ENCODE assay signal across 17 cellular contexts in genomic region chr6:160679402-160679769, GRCh38. TPM values are rescaled to one million over a fixed set of nuclear protein-coding genes. Genes with fewer than 3 reads are reported as not detected.
A peak's percentile ranks its signal among the peaks of the same experiment; 100 is the strongest.
DNase-seq lines count a peak whose midpoint lies in the region; ATAC-seq, FAIRE-seq and TF ChIP-seq lines count a peak whose summit lies in the region.
"Had no signal": no experiment of that assay in that cellular context is flagged by ENCODE, and none has a peak within 500 bp of the region (broad histone marks: within the 10 kb centered on the region; RNA-seq: fewer than 3 reads in every experiment).

No MANE protein-coding gene starts in this region.

- H3K9ac ChIP-seq in H1 (replicated peaks in 1 of 4; ENCODE audit: extremely low read depth in 1 of 4, low read depth in 3 of 4, low read length in 3 of 4), result no peak overlapping the region

- no peaks in the 10 kb centered on the region for H3K36me3 ChIP-seq in cardiac muscle cell
- no peaks in the 10 kb centered on the region for H3K36me3 ChIP-seq in H1 (ENCODE audit: control insufficient read depth in 2 of 4, insufficient read depth in 4 of 4, low read length in 3 of 4)
- no peaks in the 10 kb centered on the region for H3K36me3 ChIP-seq in left lung
- no peaks in the 10 kb centered on the region for H3K36me3 ChIP-seq in thyroid gland
- H3K36me3 ChIP-seq: right atrium auricular region had no signal

- H3K9me3 Mint-ChIP-seq in activated T-helper 1 cell treated with anti-CD3 and anti-CD28 coated beads, Interleukin-12 subunit alpha, Interleukin-12 subunit beta, Interleukin-2, Interleukin-4 antibody, amounts not matched to agents 30 ng/mL and 10 ng/mL and 1 ng/mL, durations not matched to agents 14 hours and 24 hours and 36 hours, result no peaks in the 10 kb centered on the region
- H3K9me3 Mint-ChIP-seq: activated T-cell treated with anti-CD3 and anti-CD28 coated beads, Interleukin-2, amount 50 U/mL, for 4 hours had no signal

- no peak overlapping the region for H4K5ac ChIP-seq in H1 (ENCODE audit: insufficient read length, low read depth, low read length)

- H3K4me3 ChIP-seq in cardiac muscle cell, result peak overlapping the region; percentile 19
- peak overlapping the region in 1 of 4 experiments; percentile 44; a peak in 2 of 8 replicates for H3K4me3 ChIP-seq in H1 (ENCODE audit: extremely low read depth in 1 of 4, insufficient read depth in 2 of 4, low read depth in 3 of 4, low read length in 4 of 4)
- H3K4me3 ChIP-seq in left lung, result no peak overlapping the region
- H3K4me3 ChIP-seq in thyroid gland (replicated peaks in 1 of 3), result no peak overlapping the region
- H3K4me3 ChIP-seq: lung, right atrium auricular region had no signal

- no peak overlapping the region for H3K18ac ChIP-seq in H1 (ENCODE audit: extremely low read depth, low read length)

- no peak overlapping the region for H2AK5ac ChIP-seq in H1 (ENCODE audit: low read depth, low read length)

- intact Hi-C loops in Right ventricle myocardium superior (cut with DNase I) (no loop called here), left lung (cut with DNase I) (no loop called here), thyroid gland (cut with DNase I) (no loop called here)
- intact Hi-C loops in activated T-helper 1 cell treated with anti-CD3 and anti-CD28 coated beads, Interleukin-12 subunit alpha, Interleukin-12 subunit beta, Interleukin-2, Interleukin-4 antibody, amounts not matched to agents 30 ng/mL and 10 ng/mL and 1 ng/mL, durations not matched to agents 14 hours and 24 hours and 36 hours (cut with micrococcal nuclease), result no loop called here

- no peak for FAIRE-seq in H1 (lab: Jason Lieb, UNC)

- H3K23ac ChIP-seq in H1 (ENCODE audit: insufficient read length), result no peak overlapping the region

- H3K14ac ChIP-seq in H1 (ENCODE audit: insufficient read length), result no peak overlapping the region

- no peaks in the 10 kb centered on the region for H3K36me3 Mint-ChIP-seq in activated T-helper 1 cell treated with anti-CD3 and anti-CD28 coated beads, Interleukin-12 subunit alpha, Interleukin-12 subunit beta, Interleukin-2, Interleukin-4 antibody, amounts not matched to agents 30 ng/mL and 10 ng/mL and 1 ng/mL, durations not matched to agents 14 hours and 24 hours and 36 hours (ENCODE audit: low read depth)

- H3K9me3 ChIP-seq in cardiac muscle cell (ENCODE audit: low read depth) (no peaks in the 10 kb centered on the region), H1 (ENCODE audit: insufficient read depth in 2 of 2, low read depth in 1 of 2, low read length in 1 of 2) (peaks cover 0 to 9% of the 10 kb centered on the region in 2 experiments; a peak in 1 of 4 replicates), left lung (peaks cover 0 to 3% of the 10 kb centered on the region in 2 donors), thyroid gland (no peaks in the 10 kb centered on the region)
- H3K9me3 ChIP-seq: right atrium auricular region had no signal

- 77% methylated on average over 14 of the region's 14 CpGs; no CpG with 5 or more reads in 1 of the 2 experiments for WGBS in H1 (ENCODE audit: extremely low coverage in 1 of 2, insufficient coverage in 1 of 2, insufficient read length in 1 of 2, insufficient replicate concordance in 2 of 2, low coverage in 1 of 2, low lambda C conversion rate in 2 of 2, missing lambda C conversion rate in 1 of 2), 2 experiments
- 3 to 6% methylated on average over 13 of the region's 14 CpGs for WGBS in thyroid gland, 2 donors

- H3K4me3 Mint-ChIP-seq in activated T-helper 1 cell treated with anti-CD3 and anti-CD28 coated beads, Interleukin-12 subunit alpha, Interleukin-12 subunit beta, Interleukin-2, Interleukin-4 antibody, amounts not matched to agents 30 ng/mL and 10 ng/mL and 1 ng/mL, durations not matched to agents 14 hours and 24 hours and 36 hours, result no peak overlapping the region
- H3K4me3 Mint-ChIP-seq: activated B cell treated with CpG ODN at 0.5 μM for 24 hours; activated T-cell treated with anti-CD3 and anti-CD28 coated beads, Interleukin-2, amount 50 U/mL, for 4 hours had no signal

- H3K79me1 ChIP-seq in H1 (ENCODE audit: low read depth, low read length), result no peaks in the 10 kb centered on the region

- H3K23me2 ChIP-seq in H1 (ENCODE audit: low read depth, low read length), result no peaks in the 10 kb centered on the region

- H4K20me1 ChIP-seq in H1 (replicated peaks in 1 of 2; ENCODE audit: control insufficient read depth in 1 of 2, insufficient read depth in 2 of 2, low read length in 2 of 2), result no peaks in the 10 kb centered on the region

- H4K8ac ChIP-seq in H1 (ENCODE audit: extremely low read depth, insufficient read depth, low read length), result no peak overlapping the region

- TF ChIP-seq CTCF in cardiac muscle cell (IDR thresholded peaks at IDR 0.05; ENCODE audit: low read depth, low read length), result peak; percentile 2
- TF ChIP-seq CTCF in H1 (IDR thresholded peaks at IDR 0.05; ENCODE audit: control extremely low read depth in 1 of 3, insufficient read depth in 1 of 3, low read depth in 1 of 3, low read length in 3 of 3), result peak; percentile 37 to 67 (median 43)
- TF ChIP-seq CTCF in left lung (IDR thresholded peaks at IDR 0.05), result no peak
- peak in 2 of 6 experiments; percentile 29 to 44 for TF ChIP-seq CTCF in thyroid gland (IDR thresholded peaks at IDR 0.05)

- CTCF ChIA-PET in H1 (lab: Charles Lee; ENCODE audit: partially characterized antibody), result no interaction called here

- peak; percentile 45 to 52 for TF ChIP-seq RAD21 in H1 (IDR thresholded peaks at IDR 0.05 in 1 of 2, conservative IDR thresholded peaks at IDR 0.05 in 1 of 2; ENCODE audit: low read depth in 2 of 2, low read length in 2 of 2)

- peaks cover 6% of the 10 kb centered on the region for H3K27me3 Mint-ChIP-seq in activated T-helper 1 cell treated with anti-CD3 and anti-CD28 coated beads, Interleukin-12 subunit alpha, Interleukin-12 subunit beta, Interleukin-2, Interleukin-4 antibody, amounts not matched to agents 30 ng/mL and 10 ng/mL and 1 ng/mL, durations not matched to agents 14 hours and 24 hours and 36 hours (ENCODE audit: insufficient read depth)
- H3K27me3 Mint-ChIP-seq: activated B cell treated with CpG ODN at 0.5 μM for 24 hours had no signal

- no peak overlapping the region for H2BK15ac ChIP-seq in H1 (ENCODE audit: low read length)

- no peaks in the 10 kb centered on the region for H3K4me1 Mint-ChIP-seq in activated T-helper 1 cell treated with anti-CD3 and anti-CD28 coated beads, Interleukin-12 subunit alpha, Interleukin-12 subunit beta, Interleukin-2, Interleukin-4 antibody, amounts not matched to agents 30 ng/mL and 10 ng/mL and 1 ng/mL, durations not matched to agents 14 hours and 24 hours and 36 hours (ENCODE audit: low read depth)
- H3K4me1 Mint-ChIP-seq: activated B cell treated with CpG ODN at 0.5 μM for 24 hours had no signal

- H2BK20ac ChIP-seq in H1 (ENCODE audit: low read length), result no peak overlapping the region

- no peak overlapping the region for H2BK120ac ChIP-seq in H1 (replicated peaks; ENCODE audit: low read depth, low read length)

- POLR2A ChIA-PET in H1 (lab: Charles Lee; ENCODE audit: partially characterized antibody), result no interaction called here

- H3K56ac ChIP-seq in H1 (replicated peaks; ENCODE audit: insufficient read length, low read depth, low read length), result no peak overlapping the region

- H3K4me2 ChIP-seq in H1 (ENCODE audit: insufficient read depth in 1 of 2, low read depth in 2 of 2, low read length in 2 of 2), result peak overlapping the region in 1 of 2 experiments; percentile 78; a peak in 2 of 4 replicates

- H3K4ac ChIP-seq in H1 (replicated peaks; ENCODE audit: insufficient read length, low read depth, low read length), result no peak overlapping the region

- H2BK5ac ChIP-seq in H1 (ENCODE audit: low read depth, low read length), result no peak overlapping the region

- H3K4me1 ChIP-seq in cardiac muscle cell (ENCODE audit: low read depth) (no peaks in the 10 kb centered on the region), H1 (replicated peaks in 1 of 4; ENCODE audit: control insufficient read depth in 3 of 4, insufficient read depth in 4 of 4, low read length in 3 of 4) (no peaks in the 10 kb centered on the region), left lung (no peaks in the 10 kb centered on the region), thyroid gland (no peaks in the 10 kb centered on the region)

- no peak for TF ChIP-seq POLR2A in H1 (IDR thresholded peaks at IDR 0.05; ENCODE audit: control extremely low read depth in 1 of 2, low read depth in 2 of 2, low read length in 2 of 2)
- TF ChIP-seq POLR2A in thyroid gland (IDR thresholded peaks at IDR 0.05), result no peak

- H3K27ac ChIP-seq in cardiac muscle cell (no peak overlapping the region), H1 (ENCODE audit: low read depth, low read length) (no peak overlapping the region), left lung (no peak overlapping the region), thyroid gland (no peak overlapping the region)
- H3K27ac ChIP-seq: right atrium auricular region had no signal

- peak in 1 of 2 donors; percentile 8 for DNase-seq in cardiac muscle cell (ENCODE audit: low read depth in 1 of 2, low spot score in 1 of 2)
- DNase-seq in Right ventricle myocardium superior, result no peak
- DNase-seq in H1 (ENCODE audit: low read depth in 1 of 2, low spot score in 2 of 2), result peak; percentile 25 to 79
- no peak for DNase-seq in left lung
- peak; percentile 9 to 34 for DNase-seq in thyroid gland
- no peak for DNase-seq in NCI-H510A (lab: John Stamatoyannopoulos, UW)
- no peak for DNase-seq in activated T-helper 1 cell treated with anti-CD3 and anti-CD28 coated beads, Interleukin-12 subunit alpha, Interleukin-12 subunit beta, Interleukin-2, Interleukin-4 antibody, amounts not matched to agents 30 ng/mL and 10 ng/mL and 1 ng/mL, durations not matched to agents 14 hours and 24 hours and 36 hours (ENCODE audit: low spot score)
- DNase-seq: activated B cell treated with CpG ODN at 0.5 μM for 24 hours; activated T-cell treated with anti-CD3 and anti-CD28 coated beads, Interleukin-2, amount 50 U/mL, for 4 hours; DND-41; SHP77 treated with DMSO at 0.1 percent for 48 hours had no signal

- no peak overlapping the region for H3K27ac Mint-ChIP-seq in activated T-helper 1 cell treated with anti-CD3 and anti-CD28 coated beads, Interleukin-12 subunit alpha, Interleukin-12 subunit beta, Interleukin-2, Interleukin-4 antibody, amounts not matched to agents 30 ng/mL and 10 ng/mL and 1 ng/mL, durations not matched to agents 14 hours and 24 hours and 36 hours
- H3K27ac Mint-ChIP-seq: activated B cell treated with CpG ODN at 0.5 μM for 24 hours had no signal

- no peak for TF ChIP-seq EP300 in H1 (IDR thresholded peaks at IDR 0.05; ENCODE audit: borderline replicate concordance in 1 of 2, low read depth in 2 of 2, low read length in 2 of 2)

- H2BK12ac ChIP-seq in H1 (ENCODE audit: low read depth, low read length), result no peak overlapping the region

- no peak for ATAC-seq in Right ventricle myocardium superior (ENCODE audit: poor library complexity)
- ATAC-seq in left lung, result peak; percentile 76
- no peak for ATAC-seq in GM19395 (IDR thresholded peaks at IDR 0.05; ENCODE audit: unreplicated experiment)
- ATAC-seq: activated T-cell treated with anti-CD3 and anti-CD28 coated beads, Interleukin-2, amount 50 U/mL, for 4 hours had no signal

- peaks cover 20% of the 10 kb centered on the region for H3K27me3 ChIP-seq in cardiac muscle cell
- H3K27me3 ChIP-seq in H1 (replicated peaks in 1 of 4; ENCODE audit: control insufficient read depth in 3 of 4, extremely low read depth in 1 of 4, insufficient read depth in 3 of 4, low read length in 3 of 4), result no peaks in the 10 kb centered on the region
- H3K27me3 ChIP-seq in left lung, result peaks cover 0 to 13% of the 10 kb centered on the region in 2 donors
- no peaks in the 10 kb centered on the region for H3K27me3 ChIP-seq in thyroid gland
- H3K27me3 ChIP-seq: right atrium auricular region had no signal

- H2AFZ ChIP-seq in H1 (ENCODE audit: low read length), result no peak overlapping the region

- no peak overlapping the region for H4K91ac ChIP-seq in H1 (replicated peaks; ENCODE audit: insufficient read length, low read length)

- no peaks in the 10 kb centered on the region for H3K79me2 ChIP-seq in H1 (ENCODE audit: control insufficient read depth in 1 of 2, insufficient read depth in 2 of 2, low read length in 2 of 2)

RNA-seq across cellular contexts. Expression of gene LPA, which starts 15.3 kb away (rescaled TPM):
- total RNA-seq in cardiac muscle cell (0.15 TPM in 1 of 2 replicates, not detected in the other), Right ventricle myocardium superior (not detected), left lung (not detected), thyroid gland (1 to 10 TPM in 1 of 4 donors, under 1 TPM in 1, not detected in 2; 0.45 to 1.4 TPM)
- polyA plus RNA-seq in cardiac muscle cell (not detected in 2 replicates), H1 (2011; rRNA removed) (0.08 TPM in 1 of 2 replicates, not detected in the other)
- total RNA-seq in H1 (2021; fragmentation: NEBNext Ultra II Directional; extraction: Animal tissue kit (Norgen Biotek cat#: 25700)), result 0.19 and 0.39 TPM in 2 replicates
- not detected for polyA plus RNA-seq in H1 (2011; cell fraction: cytosol; rRNA removed)
- 0.43 TPM for polyA plus RNA-seq in H1 (2011; cell fraction: nucleus; rRNA removed)
- polyA plus RNA-seq in H1 (2012, experiment 1 of 2), result not detected in 4 replicates
- not detected for polyA plus RNA-seq in H1 (2012, experiment 2 of 2)
- not detected for polyA plus RNA-seq in H1 (2013, experiment 1 of 2)
- polyA plus RNA-seq in H1 (2013, experiment 2 of 2), result not detected
- 0.25 TPM in 1 of 2 replicates, not detected in the other for polyA minus RNA-seq in H1 (2011; rRNA and poly(A)+ RNA removed)
- polyA minus RNA-seq in H1 (2011; cell fraction: cytosol; rRNA and poly(A)+ RNA removed), result not detected
- polyA minus RNA-seq in H1 (2011; cell fraction: nucleus; rRNA and poly(A)+ RNA removed), result 1.00 TPM
- total RNA-seq in activated T-helper 1 cell treated with anti-CD3 and anti-CD28 coated beads, Interleukin-12 subunit alpha, Interleukin-12 subunit beta, Interleukin-2, Interleukin-4 antibody, amounts not matched to agents 30 ng/mL and 10 ng/mL and 1 ng/mL, durations not matched to agents 14 hours and 24 hours and 36 hours, result not detected in 2 replicates
- total RNA-seq: activated B cell treated with CpG ODN at 0.5 μM for 24 hours, cardiac septum, M059J, NCI-H460, right atrium auricular region had no signal

RNA-seq across cellular contexts. Expression of gene PLG, which starts 22.7 kb away (rescaled TPM):
- total RNA-seq in cardiac muscle cell, result not detected in 2 replicates
- 0.71 and 0.79 TPM in 2 replicates for polyA plus RNA-seq in cardiac muscle cell
- total RNA-seq in Right ventricle myocardium superior, result 0.40 TPM
- total RNA-seq in H1 (2021; fragmentation: NEBNext Ultra II Directional; extraction: Animal tissue kit (Norgen Biotek cat#: 25700)), result not detected in 2 replicates
- not detected in 2 replicates for polyA plus RNA-seq in H1 (2011; rRNA removed)
- not detected for polyA plus RNA-seq in H1 (2011; cell fraction: cytosol; rRNA removed)
- polyA plus RNA-seq in H1 (2011; cell fraction: nucleus; rRNA removed), result not detected
- polyA plus RNA-seq in H1 (2012, experiment 1 of 2), result not detected in 4 replicates
- polyA plus RNA-seq in H1 (2012, experiment 2 of 2), result not detected
- not detected for polyA plus RNA-seq in H1 (2013, experiment 1 of 2)
- not detected for polyA plus RNA-seq in H1 (2013, experiment 2 of 2)
- polyA minus RNA-seq in H1 (2011; rRNA and poly(A)+ RNA removed), result not detected in 2 replicates
- not detected for polyA minus RNA-seq in H1 (2011; cell fraction: cytosol; rRNA and poly(A)+ RNA removed)
- polyA minus RNA-seq in H1 (2011; cell fraction: nucleus; rRNA and poly(A)+ RNA removed), result not detected
- total RNA-seq in left lung, result under 1 TPM; 0.29 to 0.79 TPM
- total RNA-seq in thyroid gland, result not detected
- total RNA-seq in activated T-helper 1 cell treated with anti-CD3 and anti-CD28 coated beads, Interleukin-12 subunit alpha, Interleukin-12 subunit beta, Interleukin-2, Interleukin-4 antibody, amounts not matched to agents 30 ng/mL and 10 ng/mL and 1 ng/mL, durations not matched to agents 14 hours and 24 hours and 36 hours, result 0.24 and 0.60 TPM in 2 replicates
- total RNA-seq: cardiac septum, M059J, NCI-H460, right atrium auricular region had no signal

Comparison
In these comparisons a context has a peak if more than half of its experiments do, and no peak if none do; other contexts are left out.
1. DNase-seq: peak in H1 (2 of 2) and thyroid gland (2 of 2); none in Right ventricle myocardium superior (single experiment), left lung (0 of 2), NCI-H510A (single experiment) and activated T-helper 1 cell treated with anti-CD3 and anti-CD28 coated beads, Interleukin-12 subunit alpha, Interleukin-12 subunit beta, Interleukin-2, Interleukin-4 antibody, amounts not matched to agents 30 ng/mL and 10 ng/mL and 1 ng/mL, durations not matched to agents 14 hours and 24 hours and 36 hours (single experiment).
2. CTCF ChIP-seq: peak in cardiac muscle cell (single experiment) and H1 (3 of 3); none in left lung (0 of 2).